In the genomic region with DNA sequence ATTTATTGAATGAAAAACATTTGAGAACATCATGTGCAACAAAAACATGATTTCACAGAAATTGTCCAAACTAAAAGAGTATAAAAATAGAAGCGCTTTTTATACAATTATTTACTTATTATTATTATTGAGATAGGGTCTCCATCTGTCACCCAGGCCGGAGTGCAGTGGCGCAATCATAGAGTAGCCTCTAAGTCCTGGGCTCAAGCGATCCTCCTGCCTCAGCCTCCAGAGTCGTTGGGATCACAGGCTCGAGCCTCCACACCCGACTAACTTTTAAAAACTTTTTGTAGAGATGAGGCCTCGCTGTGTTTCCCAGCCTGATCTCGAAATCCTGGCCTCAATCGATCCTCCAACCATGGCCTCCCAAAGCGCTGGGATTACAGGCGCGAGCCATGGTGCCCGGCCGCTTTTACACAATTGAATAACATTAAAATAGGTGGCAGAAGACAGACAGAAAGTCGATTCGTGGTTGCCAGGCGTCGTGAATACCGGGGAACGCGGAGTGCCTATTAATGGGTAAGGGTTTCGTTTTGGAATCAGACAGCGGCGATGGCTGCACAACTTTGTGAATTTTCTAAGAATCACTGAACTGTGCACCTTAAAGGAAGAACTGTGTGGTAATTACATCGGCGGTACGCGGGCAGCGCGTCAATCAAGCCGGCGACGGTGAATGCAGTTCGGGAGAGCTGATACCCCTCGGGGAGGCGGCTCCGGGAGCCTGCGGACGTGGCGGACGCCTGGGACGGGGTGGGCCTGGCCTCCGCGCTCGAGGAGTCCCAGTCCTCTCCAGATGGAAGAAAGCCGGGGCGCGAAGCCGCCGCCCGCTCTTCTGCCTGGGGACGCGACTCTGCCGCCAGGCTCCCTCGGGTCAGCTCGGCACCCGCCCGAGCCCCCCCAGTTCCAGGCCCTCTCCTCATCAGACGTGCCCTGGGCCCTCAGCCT, we compare ENCODE assay signal across 8 cellular contexts. TPM values are rescaled to one million over a fixed set of nuclear protein-coding genes. Genes with fewer than 3 reads are reported as not detected.
DNase-seq lines count a peak whose midpoint lies in the region; ATAC-seq and TF ChIP-seq lines count a peak whose summit lies in the region.

No MANE protein-coding gene starts in this region.

- peak; percentile 67 for DNase-seq in NCI-H82 (lab: John Stamatoyannopoulos, UW)
- DNase-seq in NCI-H82 treated with DMSO at 0.1 percent for 48 hours (lab: John Stamatoyannopoulos, UW; ENCODE audit: unreplicated experiment): no peak
- DNase-seq in NCI-H146 (lab: John Stamatoyannopoulos, UW): peak; percentile 75
- DNase-seq in activated CD4-positive, alpha-beta T cell treated with anti-CD3 and anti-CD28 coated beads, Interleukin-2, amount 50 U/mL, for 48 hours: peak; percentile 48 to 59
- peak; percentile 57 for DNase-seq in endothelial cell (ENCODE audit: low spot score)
- peak in 5 of 6 experiments; percentile 38 to 72 (median 55) for DNase-seq in stimulated activated naive CD4-positive, alpha-beta T cell (lab: John Stamatoyannopoulos, UW)

- no peaks in the 10 kb centered on the region for H3K36me3 ChIP-seq in mucosa of rectum (ENCODE audit: control insufficient read depth in 2 of 2, insufficient read depth in 2 of 2, low read length in 2 of 2)

- peak overlapping the region; percentile 87 to 88 for H3K27ac ChIP-seq in mucosa of rectum (ENCODE audit: low read depth in 2 of 2, low read length in 2 of 2)

- H3K27me3 Mint-ChIP-seq in endothelial cell (ENCODE audit: unreplicated experiment): peaks cover 10% of the 10 kb centered on the region

- peak overlapping the region; percentile 86 for H3K27ac Mint-ChIP-seq in endothelial cell (ENCODE audit: unreplicated experiment)

- H3K9ac ChIP-seq in mucosa of rectum (ENCODE audit: low read depth in 1 of 2, low read length in 2 of 2): peak overlapping the region; percentile 71 to 77

- H3K4me3 ChIP-seq in mucosa of rectum (ENCODE audit: low read length in 2 of 2): peak overlapping the region; percentile 77 to 86

- TF ChIP-seq CTCF in endothelial cell (IDR thresholded peaks at IDR 0.05; ENCODE audit: unreplicated experiment): no peak

- H3K27me3 ChIP-seq in mucosa of rectum (ENCODE audit: control insufficient read depth in 2 of 2, insufficient read depth in 2 of 2, low read length in 2 of 2): no peaks in the 10 kb centered on the region

- H3K4me3 Mint-ChIP-seq in endothelial cell (ENCODE audit: unreplicated experiment): peak overlapping the region; percentile 98

- H3K36me3 Mint-ChIP-seq in endothelial cell (ENCODE audit: low read depth, unreplicated experiment): peaks cover 4% of the 10 kb centered on the region

- no peaks in the 10 kb centered on the region for H3K9me3 ChIP-seq in mucosa of rectum (ENCODE audit: control insufficient read depth in 2 of 2, low read length in 2 of 2)

- H3K9me3 Mint-ChIP-seq in endothelial cell (ENCODE audit: unreplicated experiment): peaks cover under 1% of the 10 kb centered on the region

- H3K4me1 Mint-ChIP-seq in endothelial cell (ENCODE audit: unreplicated experiment): peaks cover 32% of the 10 kb centered on the region

- peaks cover 13 to 17% of the 10 kb centered on the region in 2 donors for H3K4me1 ChIP-seq in mucosa of rectum (ENCODE audit: control insufficient read depth in 2 of 2, insufficient read depth in 2 of 2, low read length in 2 of 2)

- peak; percentile 43 for ATAC-seq in HG02798 (IDR thresholded peaks at IDR 0.05; ENCODE audit: poor library complexity, unreplicated experiment)

RNA-seq across cellular contexts. Expression of a gene that starts 0.8 kb away (rescaled TPM):
- 29.9 TPM for total RNA-seq in endothelial cell (ENCODE audit: unreplicated experiment)

RNA-seq across cellular contexts. Expression of a gene that starts 53.4 kb away (rescaled TPM):
- 68.8 TPM for total RNA-seq in endothelial cell (ENCODE audit: unreplicated experiment)
